In the genomic region with DNA sequence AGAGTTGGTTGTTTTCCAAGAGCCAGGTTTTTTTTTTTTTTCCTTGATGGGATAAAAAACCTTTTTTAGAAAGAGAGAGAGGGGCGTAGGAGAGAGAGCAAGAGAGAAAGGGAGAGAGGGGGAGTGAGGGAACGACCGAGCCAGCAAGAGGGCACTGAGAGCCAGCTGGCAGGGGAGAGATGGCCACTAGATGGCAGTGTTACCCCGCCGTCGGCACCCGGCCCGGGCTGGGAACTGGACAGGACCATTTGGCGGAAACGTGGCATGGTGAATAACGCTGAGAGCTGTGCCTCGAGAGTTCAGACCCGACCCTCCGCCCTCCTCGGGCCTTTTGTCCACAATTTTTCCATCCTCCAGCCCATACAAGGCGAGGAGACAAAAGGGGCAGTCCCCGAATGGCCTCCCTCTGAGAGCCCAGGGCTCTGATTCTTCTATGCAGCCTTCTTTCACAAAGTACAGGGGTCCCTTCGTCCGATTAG, we compare ENCODE assay signal across 8 cellular contexts.
DNase-seq lines count a peak whose midpoint lies in the region; ATAC-seq and TF ChIP-seq lines count a peak whose summit lies in the region.

No MANE protein-coding gene starts in this region.

- H3K27ac Mint-ChIP-seq in activated T-helper 1 cell treated with anti-CD3 and anti-CD28 coated beads, Interleukin-12 subunit alpha, Interleukin-12 subunit beta, Interleukin-2, Interleukin-4 antibody, amounts not matched to agents 30 ng/mL and 10 ng/mL and 1 ng/mL, durations not matched to agents 14 hours and 24 hours and 36 hours: no peak overlapping the region
- H3K27ac Mint-ChIP-seq in nephron progenitor cell: no peak overlapping the region

- H3K9me3 Mint-ChIP-seq in activated T-helper 1 cell treated with anti-CD3 and anti-CD28 coated beads, Interleukin-12 subunit alpha, Interleukin-12 subunit beta, Interleukin-2, Interleukin-4 antibody, amounts not matched to agents 30 ng/mL and 10 ng/mL and 1 ng/mL, durations not matched to agents 14 hours and 24 hours and 36 hours: no peaks in the 10 kb centered on the region
- no peaks in the 10 kb centered on the region for H3K9me3 Mint-ChIP-seq in nephron progenitor cell

- ATAC-seq in DND-41 (ENCODE audit: insufficient read depth, low read depth): peak; percentile 98
- peak; percentile 90 for ATAC-seq in GM21737 (IDR thresholded peaks at IDR 0.05; ENCODE audit: unreplicated experiment)
- peak; percentile 90 for ATAC-seq in stimulated activated naive CD8-positive, alpha-beta T cell treated with anti-CD3 and anti-CD28 coated beads, Interleukin-15, Interleukin-2, amounts not matched to agents 100 U/mL and 50 U/mL, for 24 hours

- H3K4me3 ChIP-seq in DND-41 (ENCODE audit: low read depth in 1 of 2, low read length in 2 of 2) (peak overlapping the region in 1 of 2 experiments; percentile 46; a peak in 1 of 4 replicates), fibroblast of pulmonary artery (replicated peaks; ENCODE audit: low read depth, low read length) (peak overlapping the region; percentile 30)
- H3K4me3 ChIP-seq in Jurkat, Clone E6-1 (ENCODE audit: low read length): no peak overlapping the region; the same call in 1 of the 2 replicates

- peak overlapping the region; percentile 66; the same call in 1 of the 2 replicates for H2AFZ ChIP-seq in DND-41 (ENCODE audit: low read depth, low read length)

- H3K4me1 Mint-ChIP-seq in activated T-helper 1 cell treated with anti-CD3 and anti-CD28 coated beads, Interleukin-12 subunit alpha, Interleukin-12 subunit beta, Interleukin-2, Interleukin-4 antibody, amounts not matched to agents 30 ng/mL and 10 ng/mL and 1 ng/mL, durations not matched to agents 14 hours and 24 hours and 36 hours (ENCODE audit: low read depth): no peaks in the 10 kb centered on the region
- H3K4me1 Mint-ChIP-seq in nephron progenitor cell: peaks cover 11% of the 10 kb centered on the region

- H3K4me1 ChIP-seq in DND-41 (ENCODE audit: insufficient read depth, low read length): peaks cover 6% of the 10 kb centered on the region

- H3K4me3 Mint-ChIP-seq in activated T-helper 1 cell treated with anti-CD3 and anti-CD28 coated beads, Interleukin-12 subunit alpha, Interleukin-12 subunit beta, Interleukin-2, Interleukin-4 antibody, amounts not matched to agents 30 ng/mL and 10 ng/mL and 1 ng/mL, durations not matched to agents 14 hours and 24 hours and 36 hours: no peak overlapping the region
- H3K4me3 Mint-ChIP-seq in nephron progenitor cell: peak overlapping the region; percentile 50

- peak; percentile 96 for TF ChIP-seq CTCF in DND-41 (IDR thresholded peaks at IDR 0.05; ENCODE audit: borderline replicate concordance, extremely low read depth, low read length, poor library complexity, severe bottlenecking)
- TF ChIP-seq CTCF in fibroblast of pulmonary artery (IDR thresholded peaks at IDR 0.05; ENCODE audit: low read length, missing control alignments): peak; percentile 95
- peak; percentile 97 for TF ChIP-seq CTCF in nephron progenitor cell (IDR thresholded peaks at IDR 0.05)

- H3K27me3 ChIP-seq in DND-41 (ENCODE audit: insufficient read depth, low read length, poor library complexity): peaks cover 11% of the 10 kb centered on the region

- H3K79me2 ChIP-seq in DND-41 (ENCODE audit: insufficient read depth, low read length): no peaks in the 10 kb centered on the region

- H4K20me1 ChIP-seq in DND-41 (ENCODE audit: insufficient read depth, low read length): no peaks in the 10 kb centered on the region

- H3K9ac ChIP-seq in DND-41 (ENCODE audit: low read depth, low read length): no peak overlapping the region

- no peaks in the 10 kb centered on the region for H3K36me3 Mint-ChIP-seq in activated T-helper 1 cell treated with anti-CD3 and anti-CD28 coated beads, Interleukin-12 subunit alpha, Interleukin-12 subunit beta, Interleukin-2, Interleukin-4 antibody, amounts not matched to agents 30 ng/mL and 10 ng/mL and 1 ng/mL, durations not matched to agents 14 hours and 24 hours and 36 hours (ENCODE audit: low read depth)
- no peaks in the 10 kb centered on the region for H3K36me3 Mint-ChIP-seq in nephron progenitor cell (ENCODE audit: low read depth)

- H3K9me3 ChIP-seq in DND-41 (ENCODE audit: insufficient read depth, low read length, severe bottlenecking): no peaks in the 10 kb centered on the region

- no peak overlapping the region for H3K27ac ChIP-seq in DND-41 (ENCODE audit: low read length)

- H3K27me3 Mint-ChIP-seq in activated T-helper 1 cell treated with anti-CD3 and anti-CD28 coated beads, Interleukin-12 subunit alpha, Interleukin-12 subunit beta, Interleukin-2, Interleukin-4 antibody, amounts not matched to agents 30 ng/mL and 10 ng/mL and 1 ng/mL, durations not matched to agents 14 hours and 24 hours and 36 hours (ENCODE audit: insufficient read depth): peaks cover 2% of the 10 kb centered on the region
- H3K27me3 Mint-ChIP-seq in nephron progenitor cell (ENCODE audit: low read depth, poor library complexity): no peaks in the 10 kb centered on the region

- intact Hi-C loops in activated T-helper 1 cell treated with anti-CD3 and anti-CD28 coated beads, Interleukin-12 subunit alpha, Interleukin-12 subunit beta, Interleukin-2, Interleukin-4 antibody, amounts not matched to agents 30 ng/mL and 10 ng/mL and 1 ng/mL, durations not matched to agents 14 hours and 24 hours and 36 hours (cut with micrococcal nuclease): loop anchor here (1.0 to 5.0 kb wide), 2 partner anchors 688 to 807 kb away; no protein-coding TSS in a partner anchor

- DNase-seq in DND-41: peak; percentile 69
- DNase-seq in Jurkat, Clone E6-1 (ENCODE audit: low read depth, low spot score): peak; percentile 31
- peak; percentile 59 for DNase-seq in activated T-helper 1 cell treated with anti-CD3 and anti-CD28 coated beads, Interleukin-12 subunit alpha, Interleukin-12 subunit beta, Interleukin-2, Interleukin-4 antibody, amounts not matched to agents 30 ng/mL and 10 ng/mL and 1 ng/mL, durations not matched to agents 14 hours and 24 hours and 36 hours (ENCODE audit: low spot score)
- DNase-seq in fibroblast of pulmonary artery (ENCODE audit: low read depth): peak; percentile 77
- peak; percentile 95 for DNase-seq in nephron progenitor cell
- DNase-seq in stimulated activated naive CD8-positive, alpha-beta T cell treated with anti-CD3 and anti-CD28 coated beads, Interleukin-15, Interleukin-2, amounts not matched to agents 100 U/mL and 50 U/mL, for 24 hours: peak; percentile 87

- peak overlapping the region; percentile 63 for H3K4me2 ChIP-seq in DND-41 (ENCODE audit: insufficient read depth, low read length)

- H3K36me3 ChIP-seq in DND-41 (ENCODE audit: insufficient read depth, low read length): no peaks in the 10 kb centered on the region

TF ChIP-seq in PFSK-1, 5 proteins besides CTCF, POLR2A, EP300 and RAD21:
- TF ChIP-seq POLR2AphosphoS5 (IDR thresholded peaks at IDR 0.05; ENCODE audit: low read depth, low read length): no peak
- TF ChIP-seq FOXP2 (optimal IDR thresholded peaks at IDR 0.05; ENCODE audit: borderline replicate concordance, extremely low read depth, extremely low read length, insufficient read depth): peak; percentile 18

Comparison
In these comparisons a context has a peak if more than half of its experiments do, and no peak if none do; other contexts are left out.
1. DNase-seq: peak in every context shown above with its lines; median percentile 95 in nephron progenitor cell; 87 in stimulated activated naive CD8-positive, alpha-beta T cell treated with anti-CD3 and anti-CD28 coated beads, Interleukin-15, Interleukin-2, amounts not matched to agents 100 U/mL and 50 U/mL, for 24 hours; 77 in fibroblast of pulmonary artery; 69 in DND-41; 59 in activated T-helper 1 cell treated with anti-CD3 and anti-CD28 coated beads, Interleukin-12 subunit alpha, Interleukin-12 subunit beta, Interleukin-2, Interleukin-4 antibody, amounts not matched to agents 30 ng/mL and 10 ng/mL and 1 ng/mL, durations not matched to agents 14 hours and 24 hours and 36 hours; 31 in Jurkat, Clone E6-1.